In genomic region chr3:30457081-30457480, GRCh38 we compare ENCODE assay signal across 27 cellular contexts.
"Had no signal": no experiment of that assay in that cellular context is flagged by ENCODE, and none has a peak within 500 bp of the region (broad histone marks: within the 10 kb centered on the region; RNA-seq: fewer than 3 reads in every experiment).

No MANE protein-coding gene starts in this region.

- H3K4me3 Mint-ChIP-seq: activated naive CD8-positive, alpha-beta T cell; mesothelial cell of epicardium; nephron; stimulated activated naive B cell treated with anti-CD40 and anti-IgM and Interleukin-4, amounts not matched to agents 10 μg/mL and 1 μg/mL and 100 μg/mL, for 72 hours; T-helper 2 cell treated with Interferon-gamma antibody and Interleukin-4, amounts not matched to agents 5 μg/mL and 100 μg/mL, for 36 hours had no signal

- H3K27me3 ChIP-seq: adrenal gland, body of pancreas, gastrocnemius medialis, hepatocyte, right lobe of liver, stomach, suprapubic skin, tibial artery, upper lobe of right lung had no signal

- DNase-seq: activated CD4-positive, alpha-beta T cell treated with anti-CD3 and anti-CD28 coated beads for 4 hours; activated CD4-positive, alpha-beta T cell treated with anti-CD3 and anti-CD28 coated beads, Interleukin-2, amount 50 U/mL, for 48 hours; activated CD8-positive, alpha-beta memory T cell treated with anti-CD3 and anti-CD28 coated beads for 24 hours; activated effector memory CD4-positive, alpha-beta T cell treated with Interleukin-2 at 50 U/mL for 16 hours; activated naive CD4-positive, alpha-beta T cell treated with Interleukin-2 at 50 U/mL for 16 hours; adrenal gland; aorta; body of pancreas; effector CD8-positive, alpha-beta T cell; gastrocnemius medialis; left cardiac atrium; posterior cingulate gyrus; right lobe of liver; stimulated activated CD4-positive, alpha-beta T cell treated with anti-CD3 and anti-CD28 coated beads, Interleukin-15, amount 100 ng/mL, for 24 hours; stimulated activated CD4-positive, alpha-beta T cell treated with anti-CD3 and anti-CD28 coated beads, Interleukin-2, amount 100 ng/mL, for 24 hours; stimulated activated naive B cell treated with anti-CD40 and anti-IgM and Interleukin-4, amounts not matched to agents 10 μg/mL and 1 μg/mL and 100 μg/mL, for 72 hours; stomach; T-helper 1 cell; tibial artery; upper lobe of right lung had no signal

- H3K4me1 ChIP-seq: body of pancreas, right lobe of liver, upper lobe of right lung had no signal

- H3K4me2 ChIP-seq: hepatocyte, smooth muscle cell had no signal

- H3K27me3 Mint-ChIP-seq: activated naive CD8-positive, alpha-beta T cell; stimulated activated naive B cell treated with anti-CD40 and anti-IgM and Interleukin-4, amounts not matched to agents 10 μg/mL and 1 μg/mL and 100 μg/mL, for 72 hours had no signal

- H3K27ac ChIP-seq: body of pancreas, hepatocyte, right lobe of liver, suprapubic skin had no signal

- H3K9me3 ChIP-seq: adrenal gland, body of pancreas, gastrocnemius medialis, right lobe of liver, suprapubic skin, upper lobe of right lung had no signal

- ATAC-seq: body of pancreas; gastrocnemius medialis; left cardiac atrium; right lobe of liver; stimulated activated naive B cell treated with anti-CD40 and anti-IgM and Interleukin-4, amounts not matched to agents 10 μg/mL and 1 μg/mL and 100 μg/mL, for 72 hours; upper lobe of right lung had no signal

- H2AFZ ChIP-seq: hepatocyte had no signal

- H3K36me3 ChIP-seq: adrenal gland, gastrocnemius medialis, right lobe of liver, stomach, suprapubic skin, tibial artery, upper lobe of right lung had no signal

- H3K4me3 ChIP-seq: adrenal gland, body of pancreas, gastrocnemius medialis, hepatocyte, right lobe of liver, smooth muscle cell, stomach, suprapubic skin, tibial artery, upper lobe of right lung had no signal

- H3K79me2 ChIP-seq: hepatocyte had no signal

- H3K4me1 Mint-ChIP-seq: stimulated activated naive B cell treated with anti-CD40 and anti-IgM and Interleukin-4, amounts not matched to agents 10 μg/mL and 1 μg/mL and 100 μg/mL, for 72 hours had no signal

- H3K27ac Mint-ChIP-seq: mesothelial cell of epicardium; stimulated activated naive B cell treated with anti-CD40 and anti-IgM and Interleukin-4, amounts not matched to agents 10 μg/mL and 1 μg/mL and 100 μg/mL, for 72 hours; T-helper 2 cell treated with Interferon-gamma antibody and Interleukin-4, amounts not matched to agents 5 μg/mL and 100 μg/mL, for 36 hours had no signal
